ENCODE assay signal across 1 cellular context in genomic region chr22:22449819-22450218, GRCh38.
TF ChIP-seq lines count a peak whose summit lies in the region.

No MANE protein-coding gene starts in this region.

TF ChIP-seq in K562, 482 proteins besides CTCF, POLR2A, EP300 and RAD21 (continued from another document):
- TF ChIP-seq BRF2 (IDR thresholded peaks at IDR 0.05; ENCODE audit: borderline replicate concordance, insufficient read depth, insufficient read length): no peak
- 0 out of 2 replicates have a peak, but pooled peaks have one; percentile 37 for TF ChIP-seq ZC3H11A (IDR thresholded peaks at IDR 0.05; ENCODE audit: low read depth, low read length)
- no peak for TF ChIP-seq BRF1 (IDR thresholded peaks at IDR 0.05; ENCODE audit: borderline replicate concordance, extremely low read depth, insufficient read length)
- TF ChIP-seq ZNF165 (CRISPR knock-in tag; IDR thresholded peaks at IDR 0.05; ENCODE audit: borderline replicate concordance): 0 out of 2 replicates have a peak, but pooled peaks have one; percentile 37
- TF ChIP-seq ZNF707 (CRISPR knock-in tag; conservative IDR thresholded peaks at IDR 0.05): 0 out of 2 replicates have a peak, but pooled peaks have one; percentile 7
